ENCODE assay signal across 22 cellular contexts in the genomic region with DNA sequence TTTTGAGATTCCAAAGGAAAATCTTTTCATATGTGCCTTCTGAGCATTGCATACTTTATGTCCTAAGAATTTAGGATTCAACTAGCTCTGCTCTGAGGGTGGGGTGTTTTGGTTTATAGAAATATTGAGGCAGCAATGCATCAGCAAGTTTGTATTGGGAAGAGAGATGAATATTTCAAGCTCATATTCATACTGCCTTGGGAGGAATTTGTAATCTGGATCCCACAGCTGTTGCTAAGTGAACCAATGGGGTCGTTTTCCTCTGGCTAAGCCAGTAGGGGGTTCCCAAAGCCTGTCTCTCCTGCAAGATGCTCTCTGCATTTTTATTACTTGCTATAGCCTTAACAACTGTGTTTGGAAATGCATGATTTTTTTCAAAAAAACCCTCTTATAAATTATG.
DNase-seq lines count a peak whose midpoint lies in the region; ATAC-seq, FAIRE-seq and TF ChIP-seq lines count a peak whose summit lies in the region.
"Had no signal": no experiment of that assay in that cellular context is flagged by ENCODE, and none has a peak within 500 bp of the region (broad histone marks: within the 10 kb centered on the region; RNA-seq: fewer than 3 reads in every experiment).

No MANE protein-coding gene starts in this region.

- H3K4me3 Mint-ChIP-seq in neural progenitor cell (no peak overlapping the region), mesothelial cell of epicardium (no peak overlapping the region)
- H3K4me3 Mint-ChIP-seq: CD4-positive, CD25-positive, alpha-beta regulatory T cell; naive thymus-derived CD4-positive, alpha-beta T cell; stimulated activated naive CD8-positive, alpha-beta T cell treated with anti-CD3 and anti-CD28 coated beads, Interleukin-15, Interleukin-2, amounts not matched to agents 100 ng/mL and 50 ng/mL, for 24 hours; T-helper 17 cell had no signal

- no peak overlapping the region for H2BK120ac ChIP-seq in H1 (replicated peaks; ENCODE audit: low read depth, low read length)

- no peak overlapping the region for H3K4me3 ChIP-seq in PC-3 (ENCODE audit: low read length)
- no peak overlapping the region for H3K4me3 ChIP-seq in H1 (ENCODE audit: extremely low read depth in 1 of 4, insufficient read depth in 2 of 4, low read depth in 3 of 4, low read length in 4 of 4)
- H3K4me3 ChIP-seq in neural progenitor cell = no peak overlapping the region
- H3K4me3 ChIP-seq: GM12878, left lung, upper lobe of right lung had no signal

- no peak overlapping the region for H2BK20ac ChIP-seq in H1 (ENCODE audit: low read length)

- H3K56ac ChIP-seq in H1 (replicated peaks; ENCODE audit: insufficient read length, low read depth, low read length) = no peak overlapping the region

- H3K4me1 ChIP-seq in PC-3 (ENCODE audit: insufficient read depth, low read length) = peaks cover 32% of the 10 kb centered on the region
- H3K4me1 ChIP-seq in H1 (replicated peaks in 1 of 4; ENCODE audit: control insufficient read depth in 3 of 4, insufficient read depth in 4 of 4, low read length in 3 of 4) = no peaks in the 10 kb centered on the region
- no peaks in the 10 kb centered on the region for H3K4me1 ChIP-seq in neural progenitor cell
- H3K4me1 ChIP-seq: left lung, upper lobe of right lung had no signal

- H3K9me2 ChIP-seq in PC-3 (replicated peaks; ENCODE audit: low read length) = no peaks in the 10 kb centered on the region

- peak overlapping the region; percentile 30 for H3K27ac Mint-ChIP-seq in neural progenitor cell
- H3K27ac Mint-ChIP-seq in mesothelial cell of epicardium = no peak overlapping the region
- H3K27ac Mint-ChIP-seq: CD4-positive, CD25-positive, alpha-beta regulatory T cell; naive thymus-derived CD4-positive, alpha-beta T cell; stimulated activated naive CD8-positive, alpha-beta T cell treated with anti-CD3 and anti-CD28 coated beads, Interleukin-15, Interleukin-2, amounts not matched to agents 100 ng/mL and 50 ng/mL, for 24 hours; T-helper 17 cell had no signal

- no peak overlapping the region for H4K5ac ChIP-seq in H1 (ENCODE audit: insufficient read length, low read depth, low read length)

- no peak for TF ChIP-seq EP300 in H1 (IDR thresholded peaks at IDR 0.05; ENCODE audit: borderline replicate concordance in 1 of 2, low read depth in 2 of 2, low read length in 2 of 2)

- H3K36me3 Mint-ChIP-seq in neural progenitor cell = no peaks in the 10 kb centered on the region
- no peaks in the 10 kb centered on the region for H3K36me3 Mint-ChIP-seq in mesothelial cell of epicardium
- H3K36me3 Mint-ChIP-seq: CD4-positive, CD25-positive, alpha-beta regulatory T cell; naive thymus-derived CD4-positive, alpha-beta T cell had no signal

- intact Hi-C loops in PC-3 (cut with micrococcal nuclease) = loop anchor here (2.0 to 10.0 kb wide), 2 partner anchors 129 to 203 kb away; no protein-coding TSS in a partner anchor

- 79% methylated on average over 1 of the region's 1 CpG; no CpG with 5 or more reads in 1 of the 2 experiments for WGBS in H1 (ENCODE audit: extremely low coverage in 1 of 2, insufficient coverage in 1 of 2, insufficient read length in 1 of 2, insufficient replicate concordance in 2 of 2, low coverage in 1 of 2, low lambda C conversion rate in 2 of 2, missing lambda C conversion rate in 1 of 2), 2 experiments

- H2BK5ac ChIP-seq in H1 (ENCODE audit: low read depth, low read length) = no peak overlapping the region

- H3K4ac ChIP-seq in H1 (replicated peaks; ENCODE audit: insufficient read length, low read depth, low read length) = no peak overlapping the region

- H3K9me3 Mint-ChIP-seq in neural progenitor cell (no peaks in the 10 kb centered on the region), mesothelial cell of epicardium (peaks cover 8% of the 10 kb centered on the region)
- H3K9me3 Mint-ChIP-seq: CD4-positive, CD25-positive, alpha-beta regulatory T cell; stimulated activated naive CD8-positive, alpha-beta T cell treated with anti-CD3 and anti-CD28 coated beads, Interleukin-15, Interleukin-2, amounts not matched to agents 100 ng/mL and 50 ng/mL, for 24 hours had no signal

- no peaks in the 10 kb centered on the region for H3K79me1 ChIP-seq in H1 (ENCODE audit: low read depth, low read length)

- no peak overlapping the region for H2AK5ac ChIP-seq in H1 (ENCODE audit: low read depth, low read length)

- no peak for TF ChIP-seq POLR2A in H1 (IDR thresholded peaks at IDR 0.05; ENCODE audit: control extremely low read depth in 1 of 2, low read depth in 2 of 2, low read length in 2 of 2)

- H3K23me2 ChIP-seq in H1 (ENCODE audit: low read depth, low read length) = no peaks in the 10 kb centered on the region

- ATAC-seq in PC-3 = peak; percentile 48
- ATAC-seq: GM12878; left lung; naive thymus-derived CD4-positive, alpha-beta T cell; Right ventricle myocardium inferior; T-helper 17 cell; upper lobe of right lung had no signal

- H3K18ac ChIP-seq in H1 (ENCODE audit: extremely low read depth, low read length) = no peak overlapping the region

- H3K9me3 ChIP-seq in PC-3 (ENCODE audit: low read length) = no peaks in the 10 kb centered on the region
- no peaks in the 10 kb centered on the region for H3K9me3 ChIP-seq in H1 (ENCODE audit: insufficient read depth in 2 of 2, low read depth in 1 of 2, low read length in 1 of 2)
- no peaks in the 10 kb centered on the region for H3K9me3 ChIP-seq in neural progenitor cell (ENCODE audit: low read depth)
- H3K9me3 ChIP-seq: left lung, upper lobe of right lung had no signal

- no peak overlapping the region for H4K8ac ChIP-seq in H1 (ENCODE audit: extremely low read depth, insufficient read depth, low read length)

- CTCF ChIA-PET in PC-3 (lab: Charles Lee) (no interaction called here), H1 (lab: Charles Lee; ENCODE audit: partially characterized antibody) (interaction anchor here (0.5 to 2.3 kb wide), 15 partner anchors 11 to 1618 kb away, joined by 3 to 9 read pairs (median 3); no protein-coding TSS in a partner anchor)

- no peak overlapping the region for H3K23ac ChIP-seq in H1 (ENCODE audit: insufficient read length)

- H3K9ac ChIP-seq in PC-3 (ENCODE audit: low read length) (no peak overlapping the region), H1 (replicated peaks in 1 of 4; ENCODE audit: extremely low read depth in 1 of 4, low read depth in 3 of 4, low read length in 3 of 4) (no peak overlapping the region), neural progenitor cell (no peak overlapping the region)

- no peak overlapping the region for H3K14ac ChIP-seq in H1 (ENCODE audit: insufficient read length)

- H3K27me3 Mint-ChIP-seq in neural progenitor cell (ENCODE audit: insufficient read depth, low read depth) (peaks cover 5% of the 10 kb centered on the region), mesothelial cell of epicardium (ENCODE audit: low read depth) (peaks cover 15% of the 10 kb centered on the region)
- H3K27me3 Mint-ChIP-seq: stimulated activated naive CD8-positive, alpha-beta T cell treated with anti-CD3 and anti-CD28 coated beads, Interleukin-15, Interleukin-2, amounts not matched to agents 100 ng/mL and 50 ng/mL, for 24 hours; T-helper 17 cell had no signal

- no peak overlapping the region for H2BK12ac ChIP-seq in H1 (ENCODE audit: low read depth, low read length)

- H4K20me1 ChIP-seq in PC-3 (ENCODE audit: low read length) (no peaks in the 10 kb centered on the region), H1 (replicated peaks in 1 of 2; ENCODE audit: control insufficient read depth in 1 of 2, insufficient read depth in 2 of 2, low read length in 2 of 2) (no peaks in the 10 kb centered on the region), neural progenitor cell (ENCODE audit: low read depth) (no peaks in the 10 kb centered on the region)

- no peak overlapping the region for H4K91ac ChIP-seq in H1 (replicated peaks; ENCODE audit: insufficient read length, low read length)

- H2BK15ac ChIP-seq in H1 (ENCODE audit: low read length) = no peak overlapping the region

- H2AFZ ChIP-seq in PC-3 (ENCODE audit: low read length) (peak overlapping the region; percentile 17; the same call in 1 of the 2 replicates), H1 (ENCODE audit: low read length) (no peak overlapping the region), neural progenitor cell (replicated peaks) (peak overlapping the region; percentile 7)

- DNase-seq in ELR (ENCODE audit: low read depth) (peak; percentile 13), PC-3 (peak; percentile 51), H1 (ENCODE audit: low read depth in 1 of 2, low spot score in 2 of 2) (no peak), neural progenitor cell (ENCODE audit: low spot score) (no peak), HTR-8/SVneo (ENCODE audit: insufficient read length, low spot score) (no peak), mesothelial cell of epicardium (ENCODE audit: low spot score in 2 of 2, unreplicated experiment in 2 of 2) (no peak)
- no peak for DNase-seq in effector CD4-positive, alpha-beta T cell
- no peak for DNase-seq in activated effector memory CD4-positive, alpha-beta T cell treated with Interleukin-2 at 50 U/mL for 16 hours
- DNase-seq: activated CD8-positive, alpha-beta memory T cell treated with anti-CD3 and anti-CD28 coated beads, Interleukin-2, amount 50 U/mL, for 4 hours; activated naive CD4-positive, alpha-beta T cell treated with Interleukin-2 at 50 U/mL for 16 hours; CD4-positive, CD25-positive, alpha-beta regulatory T cell; foreskin melanocyte; Karpas-422; left lung; naive thymus-derived CD4-positive, alpha-beta T cell; NCI-H1417 treated with DMSO at 0.1 percent for 48 hours; NCI-H226; T-helper 17 cell; upper lobe of right lung had no signal

- FAIRE-seq in H1 (lab: Jason Lieb, UNC) (no peak), HTR-8/SVneo (lab: Jason Lieb, UNC) (no peak)
- FAIRE-seq: GM12878 had no signal

- H3K27me3 ChIP-seq in PC-3 (ENCODE audit: low read length) (no peaks in the 10 kb centered on the region), H1 (replicated peaks in 1 of 4; ENCODE audit: control insufficient read depth in 3 of 4, extremely low read depth in 1 of 4, insufficient read depth in 3 of 4, low read length in 3 of 4) (no peaks in the 10 kb centered on the region), neural progenitor cell (no peaks in the 10 kb centered on the region)
- H3K27me3 ChIP-seq: left lung, upper lobe of right lung had no signal

- H3K4me1 Mint-ChIP-seq in neural progenitor cell (peaks cover 7% of the 10 kb centered on the region), mesothelial cell of epicardium (no peaks in the 10 kb centered on the region)

- no peaks in the 10 kb centered on the region for H3F3A ChIP-seq in PC-3 (ENCODE audit: low read length, unreplicated experiment)
- H3F3A ChIP-seq in neural progenitor cell (ENCODE audit: low read depth) = no peaks in the 10 kb centered on the region

- H3K27ac ChIP-seq in PC-3 (ENCODE audit: low read length) (no peak overlapping the region), H1 (ENCODE audit: low read depth, low read length) (no peak overlapping the region), neural progenitor cell (no peak overlapping the region)
- H3K27ac ChIP-seq: left lung, upper lobe of right lung had no signal

- no TSS peak for BruUV-seq in PC-3 (replicated peaks; lab: Mats Ljungman, UMichigan)

- TF ChIP-seq CTCF in PC-3 (conservative IDR thresholded peaks at IDR 0.05; ENCODE audit: low read depth, low read length) (peak; percentile 28; the same call in 1 of the 2 replicates), H1 (IDR thresholded peaks at IDR 0.05; ENCODE audit: control extremely low read depth in 1 of 3, insufficient read depth in 1 of 3, low read depth in 1 of 3, low read length in 3 of 3) (no peak), neural progenitor cell (IDR thresholded peaks at IDR 0.05) (peak; percentile 14), mesothelial cell of epicardium (IDR thresholded peaks at IDR 0.05; ENCODE audit: unreplicated experiment) (no peak)

- peak; percentile 24 to 51; a peak in 3 of 4 replicates for TF ChIP-seq RAD21 in H1 (IDR thresholded peaks at IDR 0.05 in 1 of 2, conservative IDR thresholded peaks at IDR 0.05 in 1 of 2; ENCODE audit: low read depth in 2 of 2, low read length in 2 of 2)

- POLR2A ChIA-PET in PC-3 (lab: Charles Lee; ENCODE audit: unreplicated experiment) (no interaction called here), H1 (lab: Charles Lee; ENCODE audit: partially characterized antibody) (no interaction called here)

- H3K4me2 ChIP-seq in PC-3 (ENCODE audit: low read length) (no peak overlapping the region), H1 (ENCODE audit: insufficient read depth in 1 of 2, low read depth in 2 of 2, low read length in 2 of 2) (no peak overlapping the region), neural progenitor cell (no peak overlapping the region)

- no peaks in the 10 kb centered on the region for H3K79me2 ChIP-seq in PC-3 (ENCODE audit: low read length)
- H3K79me2 ChIP-seq in H1 (ENCODE audit: control insufficient read depth in 1 of 2, insufficient read depth in 2 of 2, low read length in 2 of 2) = no peaks in the 10 kb centered on the region
- H3K79me2 ChIP-seq in neural progenitor cell (ENCODE audit: low read depth) = no peaks in the 10 kb centered on the region

- H3K36me3 ChIP-seq in PC-3 (ENCODE audit: low read depth, low read length) (no peaks in the 10 kb centered on the region), H1 (ENCODE audit: control insufficient read depth in 2 of 4, insufficient read depth in 4 of 4, low read length in 3 of 4) (no peaks in the 10 kb centered on the region), neural progenitor cell (no peaks in the 10 kb centered on the region)
- H3K36me3 ChIP-seq: left lung, upper lobe of right lung had no signal

Comparison
In these comparisons a context has a peak if more than half of its experiments do, and no peak if none do; other contexts are left out.
1. DNase-seq: peak in ELR (single experiment) and PC-3 (single experiment); none in H1 (0 of 2), neural progenitor cell (single experiment), effector CD4-positive, alpha-beta T cell (single experiment), HTR-8/SVneo (single experiment), activated effector memory CD4-positive, alpha-beta T cell treated with Interleukin-2 at 50 U/mL for 16 hours (single experiment) and mesothelial cell of epicardium (0 of 2).
2. CTCF ChIP-seq: peak in PC-3 (single experiment) and neural progenitor cell (single experiment); none in H1 (0 of 3) and mesothelial cell of epicardium (single experiment).